ENCODE assay signal across 22 cellular contexts in the genomic region with DNA sequence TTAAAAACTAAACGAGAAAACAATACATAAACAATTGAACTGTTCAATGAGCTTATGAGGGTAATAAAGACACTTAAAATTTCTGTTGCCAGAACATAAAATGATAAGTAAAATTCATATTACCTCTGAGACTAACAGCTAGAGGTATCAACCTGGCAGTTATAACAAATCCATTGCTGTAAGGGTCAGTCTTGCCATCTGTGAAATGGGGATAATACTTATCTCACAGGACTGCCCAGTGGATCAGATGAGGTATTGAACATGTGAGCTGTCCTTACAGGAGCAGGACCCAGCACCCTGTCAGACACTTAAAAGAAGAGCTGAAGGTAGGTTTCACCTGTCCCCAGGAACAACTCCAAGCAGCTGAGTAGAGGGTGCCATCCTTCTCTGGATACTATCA. TPM values are rescaled to one million over a fixed set of nuclear protein-coding genes. Genes with fewer than 3 reads are reported as not detected.
A peak's percentile ranks its signal among the peaks of the same experiment; 100 is the strongest.
DNase-seq lines count a peak whose midpoint lies in the region; ATAC-seq, FAIRE-seq and TF ChIP-seq lines count a peak whose summit lies in the region.
"Had no signal": no experiment of that assay in that cellular context is flagged by ENCODE, and none has a peak within 500 bp of the region (broad histone marks: within the 10 kb centered on the region; RNA-seq: fewer than 3 reads in every experiment).

No MANE protein-coding gene starts in this region.

- no peaks in the 10 kb centered on the region for H3F3A ChIP-seq in neural progenitor cell (ENCODE audit: low read depth)

- CTCF ChIA-PET in HepG2 (lab: Yijun Ruan, JAX; ENCODE audit: low intra/inter-chr PET ratio, low total read pairs) (no interaction called here), WTC11 (lab: Charles Lee) (interaction anchor here (1.0 kb wide), 1 partner anchor 19 kb away, joined by 3 read pairs; no protein-coding TSS in a partner anchor)

- no peak for TF ChIP-seq CTCF in HepG2 (CRISPR knock-in tag; IDR thresholded peaks at IDR 0.05)
- no peak for TF ChIP-seq CTCF in right lobe of liver (IDR thresholded peaks at IDR 0.05)
- no peak for TF ChIP-seq CTCF in WTC11 (IDR thresholded peaks at IDR 0.05)
- TF ChIP-seq CTCF in chondrocyte (IDR thresholded peaks at IDR 0.05) = no peak
- TF ChIP-seq CTCF in neural progenitor cell (IDR thresholded peaks at IDR 0.05) = no peak

- H3K4me1 Mint-ChIP-seq in WTC11 = peaks cover 18% of the 10 kb centered on the region
- H3K4me1 Mint-ChIP-seq in chondrocyte (ENCODE audit: low read depth) = peaks cover 27% of the 10 kb centered on the region
- peaks cover 7% of the 10 kb centered on the region for H3K4me1 Mint-ChIP-seq in neural progenitor cell

- H3K36me3 Mint-ChIP-seq in WTC11 (no peaks in the 10 kb centered on the region), chondrocyte (ENCODE audit: low read depth) (peaks cover 2% of the 10 kb centered on the region), neural progenitor cell (peaks cover 4% of the 10 kb centered on the region)

- H3K9me3 Mint-ChIP-seq in WTC11 (no peaks in the 10 kb centered on the region), chondrocyte (ENCODE audit: low read depth) (peaks cover 4% of the 10 kb centered on the region), neural progenitor cell (no peaks in the 10 kb centered on the region)
- H3K9me3 Mint-ChIP-seq: CD4-positive, alpha-beta memory T cell had no signal

- intact Hi-C loops in HepG2 (cut with micrococcal nuclease; ENCODE audit: unreplicated experiment) = no loop called here
- intact Hi-C loops in right lobe of liver (cut with DNase I) = no loop called here

- H2AFZ ChIP-seq in HepG2 (ENCODE audit: low read length) (no peak overlapping the region), neural progenitor cell (replicated peaks) (no peak overlapping the region)

- H3K36me3 ChIP-seq in HepG2 (replicated peaks in 1 of 2; ENCODE audit: control insufficient read depth in 1 of 2, insufficient read depth in 2 of 2, low read length in 2 of 2) (no peaks in the 10 kb centered on the region), right lobe of liver (no peaks in the 10 kb centered on the region), neural progenitor cell (no peaks in the 10 kb centered on the region), MG63 (no peaks in the 10 kb centered on the region; the same call in 1 of the 2 replicates)
- H3K36me3 ChIP-seq: HAP-1 had no signal

- H4K20me1 ChIP-seq in HepG2 (ENCODE audit: insufficient read depth, low read length) = no peaks in the 10 kb centered on the region
- H4K20me1 ChIP-seq in neural progenitor cell (ENCODE audit: low read depth) = no peaks in the 10 kb centered on the region

- in situ Hi-C loops in HepG2 (cut with HindIII; ENCODE audit: extremely low pct_ligation_motif_present, low pct_unique_long_range_greater_than_20kb) = no loop called here

- DNase-seq in HepG2 (ENCODE audit: low spot score) (no peak), right lobe of liver (no peak), WTC11 (ENCODE audit: low spot score) (no peak), chondrocyte (ENCODE audit: low spot score) (no peak), neural progenitor cell (ENCODE audit: low spot score) (no peak), MG63 (no peak)
- DNase-seq: 8988T; ACHN; C1 segment of cervical spinal cord; CD4-positive, alpha-beta memory T cell; COR-L47; DMS153; DND-41; GDM1 had no signal

- TF ChIP-seq RAD21 in HepG2 (CRISPR knock-in tag; IDR thresholded peaks at IDR 0.05) = no peak

- ATAC-seq in HepG2 (no peak), right lobe of liver (no peak), WTC11 (no peak), HG03139 (IDR thresholded peaks at IDR 0.05; ENCODE audit: unreplicated experiment) (no peak), GM21529 (IDR thresholded peaks at IDR 0.05; ENCODE audit: unreplicated experiment) (no peak)

- POLR2A ChIA-PET in HepG2 (lab: Yijun Ruan, JAX) = no interaction called here
- POLR2A ChIA-PET in WTC11 (lab: Charles Lee) = no interaction called here

- no peaks in the 10 kb centered on the region for H3K79me2 ChIP-seq in HepG2 (ENCODE audit: insufficient read depth, low read length)
- no peaks in the 10 kb centered on the region for H3K79me2 ChIP-seq in neural progenitor cell (ENCODE audit: low read depth)

- no peak for FAIRE-seq in HepG2 (lab: Jason Lieb, UNC)
- FAIRE-seq: D721Med, GM12892, H1 had no signal

- TF ChIP-seq EP300 in HepG2 (IDR thresholded peaks at IDR 0.05; ENCODE audit: low read depth in 2 of 2, low read length in 2 of 2) = no peak
- TF ChIP-seq EP300 in HepG2 (CRISPR knock-in tag; IDR thresholded peaks at IDR 0.05; ENCODE audit: borderline replicate concordance) = no peak

- H3K4me3 Mint-ChIP-seq in WTC11 = 0 out of 2 replicates have a peak overlapping the region, but pooled peaks have one; percentile 16
- no peak overlapping the region for H3K4me3 Mint-ChIP-seq in chondrocyte (ENCODE audit: unreplicated experiment)
- H3K4me3 Mint-ChIP-seq in neural progenitor cell = peak overlapping the region; percentile 2

- no peak overlapping the region for H3K9ac ChIP-seq in HepG2 (ENCODE audit: insufficient read depth, low read depth, low read length)
- H3K9ac ChIP-seq in neural progenitor cell = no peak overlapping the region

- H3K4me1 ChIP-seq in HepG2 (ENCODE audit: insufficient read depth, low read length) (no peaks in the 10 kb centered on the region), right lobe of liver (no peaks in the 10 kb centered on the region), neural progenitor cell (no peaks in the 10 kb centered on the region)
- H3K4me1 ChIP-seq: HAP-1 had no signal

- no peak overlapping the region for H3K4me3 ChIP-seq in HepG2 (replicated peaks in 1 of 3; ENCODE audit: insufficient read depth in 1 of 3, low read depth in 2 of 3, low read length in 3 of 3)
- H3K4me3 ChIP-seq in right lobe of liver = no peak overlapping the region
- no peak overlapping the region for H3K4me3 ChIP-seq in neural progenitor cell
- no peak overlapping the region for H3K4me3 ChIP-seq in MG63
- H3K4me3 ChIP-seq: HAP-1 had no signal

- BruUV-seq in HepG2 (replicated peaks; lab: Mats Ljungman, UMichigan) = no TSS peak

- TF ChIP-seq POLR2A in HepG2 (IDR thresholded peaks at IDR 0.05; ENCODE audit: insufficient read depth in 1 of 2, low read depth in 2 of 2, low read length in 2 of 2) = no peak
- TF ChIP-seq POLR2A in right lobe of liver (IDR thresholded peaks at IDR 0.05) = no peak

- H3K4me2 ChIP-seq in HepG2 (ENCODE audit: low read depth, low read length) (no peak overlapping the region), neural progenitor cell (no peak overlapping the region)

- H3K27ac Mint-ChIP-seq in WTC11 (no peak overlapping the region), chondrocyte (ENCODE audit: unreplicated experiment) (peak overlapping the region; percentile 19), neural progenitor cell (no peak overlapping the region)
- H3K27ac Mint-ChIP-seq: B cell had no signal

- H3K9me3 ChIP-seq in HepG2 (ENCODE audit: low read length) = no peaks in the 10 kb centered on the region
- no peaks in the 10 kb centered on the region for H3K9me3 ChIP-seq in right lobe of liver
- H3K9me3 ChIP-seq in neural progenitor cell (ENCODE audit: low read depth) = no peaks in the 10 kb centered on the region
- no peaks in the 10 kb centered on the region for H3K9me3 ChIP-seq in MG63
- H3K9me3 ChIP-seq: HAP-1 had no signal

- H3K27me3 ChIP-seq in HepG2 (ENCODE audit: control insufficient read depth in 1 of 2, insufficient read depth in 2 of 2, low read length in 2 of 2) (no peaks in the 10 kb centered on the region), right lobe of liver (no peaks in the 10 kb centered on the region), neural progenitor cell (peaks cover 15% of the 10 kb centered on the region), MG63 (no peaks in the 10 kb centered on the region)

- WGBS in HepG2 (ENCODE audit: low lambda C conversion rate) = 64% methylated on average over 1 of the region's 1 CpG
- WGBS in right lobe of liver (ENCODE audit: insufficient coverage, low coverage, low lambda C conversion rate, missing lambda C conversion rate) = 33% methylated on average over 1 of the region's 1 CpG

- H3K27ac ChIP-seq in HepG2 (ENCODE audit: extremely low read length, insufficient read depth, low read length) (no peak overlapping the region), right lobe of liver (no peak overlapping the region), neural progenitor cell (no peak overlapping the region)
- H3K27ac ChIP-seq: HL-60 had no signal

- H3K27me3 Mint-ChIP-seq in WTC11 (ENCODE audit: low read depth) (peaks cover 19% of the 10 kb centered on the region), chondrocyte (ENCODE audit: low read depth) (no peaks in the 10 kb centered on the region), neural progenitor cell (ENCODE audit: insufficient read depth, low read depth) (peaks cover 3% of the 10 kb centered on the region)
- H3K27me3 Mint-ChIP-seq: CD4-positive, alpha-beta memory T cell had no signal

RNA-seq across cellular contexts. Expression of a gene that starts 2.5 kb away (rescaled TPM):
- 0.09 TPM in 1 of 2 replicates, not detected in the other for total RNA-seq in HepG2 (2016; rRNA removed; fragmentation: Illumina TruSeq; extraction: Trizol)
- total RNA-seq in HepG2 (2016; cell fraction: cytosol; rRNA removed; fragmentation: Illumina TruSeq; extraction: Trizol; ENCODE audit: low read depth) = not detected in 2 replicates
- 0.22 TPM in 1 of 2 replicates, not detected in the other for total RNA-seq in HepG2 (2016; cell fraction: insoluble cytoplasmic fraction; rRNA removed; fragmentation: Illumina TruSeq; extraction: Trizol)
- total RNA-seq in HepG2 (2016; cell fraction: membrane; rRNA removed; fragmentation: Illumina TruSeq; extraction: Trizol) = not detected in 2 replicates
- 0.53 TPM in 1 of 2 replicates, not detected in the other for total RNA-seq in HepG2 (2016; cell fraction: nucleus; rRNA removed; fragmentation: Illumina TruSeq; extraction: Trizol)
- polyA plus RNA-seq in HepG2 (2011; rRNA removed) = 0.08 and 0.12 TPM in 2 replicates
- polyA plus RNA-seq in HepG2 (2011; cell fraction: cytosol; rRNA removed) = not detected in 2 replicates
- 0.40 TPM in 1 of 2 replicates, not detected in the other for polyA plus RNA-seq in HepG2 (2011; cell fraction: nucleus; rRNA removed)
- 0.21 and 0.27 TPM in 2 replicates for polyA plus RNA-seq in HepG2 (2012)
- polyA plus RNA-seq in HepG2 (2016; cell fraction: cytosol; fragmentation: Illumina TruSeq; extraction: Trizol; ENCODE audit: low read depth) = not detected in 2 replicates
- not detected in 2 replicates for polyA plus RNA-seq in HepG2 (2016; cell fraction: insoluble cytoplasmic fraction; fragmentation: Illumina TruSeq; extraction: Trizol; ENCODE audit: low read depth)
- polyA plus RNA-seq in HepG2 (2016; cell fraction: membrane; fragmentation: Illumina TruSeq; extraction: Trizol; ENCODE audit: low read depth) = not detected in 2 replicates
- polyA plus RNA-seq in HepG2 (2016; cell fraction: nucleus; fragmentation: Illumina TruSeq; extraction: Trizol; ENCODE audit: insufficient read depth, low read depth) = 0.46 and 0.73 TPM in 2 replicates
- polyA minus RNA-seq in HepG2 (2011; rRNA and poly(A)+ RNA removed; ENCODE audit: low replicate concordance) = not detected in 2 replicates
- polyA minus RNA-seq in HepG2 (2011; cell fraction: cytosol; rRNA and poly(A)+ RNA removed) = not detected in 2 replicates
- 0.37 TPM in 1 of 2 replicates, not detected in the other for polyA minus RNA-seq in HepG2 (2011; cell fraction: nucleus; rRNA and poly(A)+ RNA removed)
- total RNA-seq in right lobe of liver = 1 to 10 TPM; 1.1 to 3.8 (median 2.0) TPM
- total RNA-seq in WTC11 (2021) = 9.3 to 14.1 TPM (median 11.7 TPM) in 3 replicates
- 40.0 to 40.8 TPM (median 40.2 TPM) in 3 replicates for total RNA-seq in chondrocyte
- 12.0 and 12.3 TPM in 2 replicates for total RNA-seq in neural progenitor cell (ENCODE audit: low replicate concordance)
- total RNA-seq in MG63 (2014; rRNA removed; shearing (Covaris generic); ENCODE audit: low replicate concordance) = 1.0 TPM in 1 of 2 replicates, not detected in the other

RNA-seq across cellular contexts. Expression of a gene that starts 18.5 kb away (rescaled TPM):
- 14.8 and 23.1 TPM in 2 replicates for total RNA-seq in HepG2 (2016; rRNA removed; fragmentation: Illumina TruSeq; extraction: Trizol)
- total RNA-seq in HepG2 (2016; cell fraction: cytosol; rRNA removed; fragmentation: Illumina TruSeq; extraction: Trizol; ENCODE audit: low read depth) = 7.1 TPM in 2 replicates
- total RNA-seq in HepG2 (2016; cell fraction: insoluble cytoplasmic fraction; rRNA removed; fragmentation: Illumina TruSeq; extraction: Trizol) = 15.5 and 21.7 TPM in 2 replicates
- 13.2 and 14.2 TPM in 2 replicates for total RNA-seq in HepG2 (2016; cell fraction: membrane; rRNA removed; fragmentation: Illumina TruSeq; extraction: Trizol)
- total RNA-seq in HepG2 (2016; cell fraction: nucleus; rRNA removed; fragmentation: Illumina TruSeq; extraction: Trizol) = 10.2 and 10.3 TPM in 2 replicates
- polyA plus RNA-seq in HepG2 (2011; rRNA removed) = 9.4 and 11.2 TPM in 2 replicates
- polyA plus RNA-seq in HepG2 (2011; cell fraction: cytosol; rRNA removed) = 8.4 and 10.8 TPM in 2 replicates
- polyA plus RNA-seq in HepG2 (2011; cell fraction: nucleus; rRNA removed) = 5.6 and 9.0 TPM in 2 replicates
- polyA plus RNA-seq in HepG2 (2012) = 11.4 and 14.8 TPM in 2 replicates
- polyA plus RNA-seq in HepG2 (2016; cell fraction: cytosol; fragmentation: Illumina TruSeq; extraction: Trizol; ENCODE audit: low read depth) = 7.0 and 7.2 TPM in 2 replicates
- polyA plus RNA-seq in HepG2 (2016; cell fraction: insoluble cytoplasmic fraction; fragmentation: Illumina TruSeq; extraction: Trizol; ENCODE audit: low read depth) = 34.4 and 35.1 TPM in 2 replicates
- polyA plus RNA-seq in HepG2 (2016; cell fraction: membrane; fragmentation: Illumina TruSeq; extraction: Trizol; ENCODE audit: low read depth) = 13.5 and 14.8 TPM in 2 replicates
- polyA plus RNA-seq in HepG2 (2016; cell fraction: nucleus; fragmentation: Illumina TruSeq; extraction: Trizol; ENCODE audit: insufficient read depth, low read depth) = 19.1 and 20.7 TPM in 2 replicates
- 2.3 and 4.0 TPM in 2 replicates for polyA minus RNA-seq in HepG2 (2011; rRNA and poly(A)+ RNA removed; ENCODE audit: low replicate concordance)
- 3.3 and 3.9 TPM in 2 replicates for polyA minus RNA-seq in HepG2 (2011; cell fraction: cytosol; rRNA and poly(A)+ RNA removed)
- polyA minus RNA-seq in HepG2 (2011; cell fraction: nucleus; rRNA and poly(A)+ RNA removed) = 3.2 and 3.9 TPM in 2 replicates
- 10 to 100 TPM in 2 of 6 experiments, 1 to 10 TPM in 4; 5.6 to 14.6 (median 7.8) TPM for total RNA-seq in right lobe of liver
- 4.6 to 4.9 TPM (median 4.7 TPM) in 3 replicates for total RNA-seq in WTC11 (2021)
- 26.7 to 27.7 TPM (median 27.2 TPM) in 3 replicates for total RNA-seq in chondrocyte
- 15.4 and 17.0 TPM in 2 replicates for total RNA-seq in neural progenitor cell (ENCODE audit: low replicate concordance)
- 25.0 and 63.8 TPM in 2 replicates for total RNA-seq in MG63 (2014; rRNA removed; shearing (Covaris generic); ENCODE audit: low replicate concordance)

RNA-seq across cellular contexts. Expression of a gene that starts 25.0 kb away (rescaled TPM):
- total RNA-seq in HepG2 (2016; rRNA removed; fragmentation: Illumina TruSeq; extraction: Trizol) (31.0 and 36.1 TPM in 2 replicates), right lobe of liver (10 to 100 TPM; 23.3 to 34.5 (median 28.1) TPM), WTC11 (2021) (46.4 to 55.0 TPM (median 50.6 TPM) in 3 replicates), chondrocyte (84.5 to 91.5 TPM (median 88.0 TPM) in 3 replicates), neural progenitor cell (ENCODE audit: low replicate concordance) (40.3 and 48.7 TPM in 2 replicates)
- 13.0 and 14.9 TPM in 2 replicates for total RNA-seq in HepG2 (2016; cell fraction: cytosol; rRNA removed; fragmentation: Illumina TruSeq; extraction: Trizol; ENCODE audit: low read depth)
- 31.3 and 40.7 TPM in 2 replicates for total RNA-seq in HepG2 (2016; cell fraction: insoluble cytoplasmic fraction; rRNA removed; fragmentation: Illumina TruSeq; extraction: Trizol)
- 13.2 and 13.9 TPM in 2 replicates for total RNA-seq in HepG2 (2016; cell fraction: membrane; rRNA removed; fragmentation: Illumina TruSeq; extraction: Trizol)
- 14.6 TPM in 2 replicates for total RNA-seq in HepG2 (2016; cell fraction: nucleus; rRNA removed; fragmentation: Illumina TruSeq; extraction: Trizol)
- 12.6 and 13.3 TPM in 2 replicates for polyA plus RNA-seq in HepG2 (2011; rRNA removed)
- polyA plus RNA-seq in HepG2 (2011; cell fraction: cytosol; rRNA removed) = 6.5 and 10.6 TPM in 2 replicates
- 8.1 and 10.6 TPM in 2 replicates for polyA plus RNA-seq in HepG2 (2011; cell fraction: nucleus; rRNA removed)
- polyA plus RNA-seq in HepG2 (2012) = 36.2 and 51.2 TPM in 2 replicates
- 10.2 and 12.2 TPM in 2 replicates for polyA plus RNA-seq in HepG2 (2016; cell fraction: cytosol; fragmentation: Illumina TruSeq; extraction: Trizol; ENCODE audit: low read depth)
- polyA plus RNA-seq in HepG2 (2016; cell fraction: insoluble cytoplasmic fraction; fragmentation: Illumina TruSeq; extraction: Trizol; ENCODE audit: low read depth) = 66.3 and 74.1 TPM in 2 replicates
- 12.4 and 16.1 TPM in 2 replicates for polyA plus RNA-seq in HepG2 (2016; cell fraction: membrane; fragmentation: Illumina TruSeq; extraction: Trizol; ENCODE audit: low read depth)
- 43.6 and 49.8 TPM in 2 replicates for polyA plus RNA-seq in HepG2 (2016; cell fraction: nucleus; fragmentation: Illumina TruSeq; extraction: Trizol; ENCODE audit: insufficient read depth, low read depth)
- polyA minus RNA-seq in HepG2 (2011; rRNA and poly(A)+ RNA removed; ENCODE audit: low replicate concordance) = 3.5 and 13.0 TPM in 2 replicates
- polyA minus RNA-seq in HepG2 (2011; cell fraction: cytosol; rRNA and poly(A)+ RNA removed) = 5.4 and 6.7 TPM in 2 replicates
- polyA minus RNA-seq in HepG2 (2011; cell fraction: nucleus; rRNA and poly(A)+ RNA removed) = 7.1 and 8.2 TPM in 2 replicates
- 12.9 and 22.8 TPM in 2 replicates for total RNA-seq in MG63 (2014; rRNA removed; shearing (Covaris generic); ENCODE audit: low replicate concordance)
